22 cellular contexts compared by ENCODE assay signal in the genomic region with DNA sequence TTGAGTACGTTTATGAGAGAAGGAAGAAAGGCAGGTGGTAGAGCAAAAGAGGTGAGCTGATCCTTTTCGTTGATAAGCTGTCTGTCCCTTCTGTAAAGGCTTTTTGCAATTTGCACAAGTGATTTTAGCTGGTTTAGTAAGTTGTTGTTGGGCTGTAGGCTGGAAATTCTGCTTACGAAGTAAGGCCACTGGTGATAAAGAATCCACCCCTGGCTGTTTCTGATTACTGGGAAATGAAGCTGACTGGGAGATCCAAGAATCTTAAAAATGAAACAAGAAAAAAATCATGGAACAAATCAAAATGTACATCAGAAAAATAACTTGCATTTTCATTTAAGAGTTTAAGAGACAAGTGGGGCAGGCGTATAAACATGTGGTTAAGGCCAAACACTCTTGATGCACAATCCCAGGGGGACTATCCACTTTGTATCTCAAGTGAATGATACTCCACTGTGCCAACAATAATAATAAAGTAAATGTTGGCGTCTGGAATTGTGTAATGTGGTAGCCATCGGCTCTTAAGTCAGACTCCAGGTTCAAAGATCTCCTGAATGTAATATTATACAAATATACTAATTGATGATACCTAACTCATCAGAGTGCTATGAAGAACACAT. TPM values are rescaled to one million over a fixed set of nuclear protein-coding genes. Genes with fewer than 3 reads are reported as not detected.
DNase-seq lines count a peak whose midpoint lies in the region; ATAC-seq and TF ChIP-seq lines count a peak whose summit lies in the region.
"Had no signal": no experiment of that assay in that cellular context is flagged by ENCODE, and none has a peak within 500 bp of the region (broad histone marks: within the 10 kb centered on the region; RNA-seq: fewer than 3 reads in every experiment).

No MANE protein-coding gene starts in this region.

- ATAC-seq in left cardiac atrium (peak; percentile 59 to 74), aorta (ENCODE audit: low FRiP score) (peak; percentile 44), GM18519 (IDR thresholded peaks at IDR 0.05; ENCODE audit: low FRiP score, unreplicated experiment) (no peak)
- ATAC-seq: HCT116 had no signal

- H3K9me3 ChIP-seq in aorta (ENCODE audit: control insufficient read depth, low read length), result no peaks in the 10 kb centered on the region
- H3K9me3 ChIP-seq: Caco-2, sigmoid colon, thyroid gland had no signal

- CTCF ChIA-PET in GM10248 (lab: Yijun Ruan, JAX), result interaction anchor here (0.9 to 2.5 kb wide), 5 partner anchors 9 to 25 kb away, joined by 3 to 9 read pairs (median 3); partner anchors contain the start of gene ZMYM5

- WGBS in aorta, 2 donors, result 20 to 28% methylated on average over 6 of the region's 6 CpGs

- no peaks in the 10 kb centered on the region for H3K27me3 ChIP-seq in aorta (ENCODE audit: control insufficient read depth in 1 of 2, insufficient read depth in 2 of 2, low read length in 1 of 2)
- H3K27me3 ChIP-seq: sigmoid colon, thyroid gland had no signal

- H3K27me3 Mint-ChIP-seq in activated naive CD8-positive, alpha-beta T cell, result no peaks in the 10 kb centered on the region
- H3K27me3 Mint-ChIP-seq in activated naive CD8-positive, alpha-beta T cell treated with anti-CD3 and anti-CD28 coated beads for 36 hours, result no peaks in the 10 kb centered on the region
- H3K27me3 Mint-ChIP-seq: central memory CD8-positive, alpha-beta T cell; memory B cell had no signal

- peak overlapping the region; percentile 5 for H3K27ac Mint-ChIP-seq in activated naive CD8-positive, alpha-beta T cell
- H3K27ac Mint-ChIP-seq in activated naive CD8-positive, alpha-beta T cell treated with anti-CD3 and anti-CD28 coated beads for 36 hours, result no peak overlapping the region
- H3K27ac Mint-ChIP-seq: endodermal cell, memory B cell had no signal

- peaks cover 9% of the 10 kb centered on the region for H3K36me3 Mint-ChIP-seq in activated naive CD8-positive, alpha-beta T cell
- H3K36me3 Mint-ChIP-seq in activated naive CD8-positive, alpha-beta T cell treated with anti-CD3 and anti-CD28 coated beads for 36 hours, result peaks cover 19% of the 10 kb centered on the region

- peaks cover 0 to 6% of the 10 kb centered on the region in 2 donors for H3K36me3 ChIP-seq in aorta (ENCODE audit: control insufficient read depth in 1 of 2, insufficient read depth in 2 of 2, low read length in 1 of 2)

- H3K4me3 ChIP-seq in astrocyte of the cerebellum (ENCODE audit: low read depth, low read length), result no peak overlapping the region
- no peak overlapping the region for H3K4me3 ChIP-seq in aorta (ENCODE audit: low read length in 2 of 2)
- H3K4me3 ChIP-seq: sigmoid colon, thyroid gland had no signal

- POLR2A ChIA-PET in GM10248 (lab: Yijun Ruan, JAX), result no interaction called here

- H3K4me1 ChIP-seq in aorta (ENCODE audit: control insufficient read depth in 1 of 2, insufficient read depth in 2 of 2, low read length in 2 of 2), result peaks cover 0 to 7% of the 10 kb centered on the region in 2 donors
- H3K4me1 ChIP-seq: Caco-2 had no signal

- TF ChIP-seq CTCF in astrocyte of the cerebellum (IDR thresholded peaks at IDR 0.05; ENCODE audit: low read depth, low read length, missing control alignments) (no peak), GM10248 (IDR thresholded peaks at IDR 0.05; ENCODE audit: control extremely low read depth, extremely low read depth, low read depth, missing control alignments) (no peak)

- peaks cover 10% of the 10 kb centered on the region for H3K4me1 Mint-ChIP-seq in activated naive CD8-positive, alpha-beta T cell (ENCODE audit: low read depth)
- peaks cover 3% of the 10 kb centered on the region for H3K4me1 Mint-ChIP-seq in activated naive CD8-positive, alpha-beta T cell treated with anti-CD3 and anti-CD28 coated beads for 36 hours
- H3K4me1 Mint-ChIP-seq: central memory CD8-positive, alpha-beta T cell; endodermal cell; memory B cell had no signal

- DNase-seq in activated naive CD8-positive, alpha-beta T cell treated with anti-CD3 and anti-CD28 coated beads for 36 hours, result no peak
- DNase-seq in astrocyte of the cerebellum (ENCODE audit: low read depth) (peak; percentile 41), left cardiac atrium (no peak), aorta (no peak), NCI-H748 treated with DMSO at 0.1 percent for 48 hours (lab: John Stamatoyannopoulos, UW) (no peak), GM10248 (ENCODE audit: extremely low spot score) (no peak)
- DNase-seq: activated CD4-positive, alpha-beta T cell treated with anti-CD3 and anti-CD28 coated beads for 48 hours; activated naive CD4-positive, alpha-beta T cell treated with anti-CD3 and anti-CD28 coated beads, Interleukin-2, amount 50 U/mL, for 16 hours; Caco-2; endodermal cell; glutamatergic neuron; immature natural killer cell; NCI-H1105; NCI-H2227 treated with DMSO at 0.1 percent for 48 hours; sigmoid colon; stimulated activated CD4-positive, alpha-beta T cell treated with anti-CD3 and anti-CD28 coated beads, Interleukin-4, amount 100 ng/mL, for 1 hour; thyroid gland had no signal

- intact Hi-C loops in left cardiac atrium (cut with DNase I), result no loop called here
- intact Hi-C loops in aorta (cut with DNase I), result no loop called here

- in situ Hi-C loops in astrocyte of the cerebellum (cut with HindIII; ENCODE audit: low sequenced_read_pairs), result no loop called here

- H3K27ac ChIP-seq in aorta (ENCODE audit: low read depth in 1 of 2, low read length in 2 of 2), result no peak overlapping the region
- H3K27ac ChIP-seq: sigmoid colon had no signal

- no peak overlapping the region for H3K4me3 Mint-ChIP-seq in activated naive CD8-positive, alpha-beta T cell
- no peak overlapping the region for H3K4me3 Mint-ChIP-seq in activated naive CD8-positive, alpha-beta T cell treated with anti-CD3 and anti-CD28 coated beads for 36 hours
- H3K4me3 Mint-ChIP-seq: central memory CD8-positive, alpha-beta T cell; endodermal cell; immature natural killer cell; memory B cell had no signal

- H3K9me3 Mint-ChIP-seq in activated naive CD8-positive, alpha-beta T cell (ENCODE audit: low read depth), result no peaks in the 10 kb centered on the region
- no peaks in the 10 kb centered on the region for H3K9me3 Mint-ChIP-seq in activated naive CD8-positive, alpha-beta T cell treated with anti-CD3 and anti-CD28 coated beads for 36 hours
- H3K9me3 Mint-ChIP-seq: central memory CD8-positive, alpha-beta T cell; endodermal cell; immature natural killer cell; memory B cell had no signal

RNA-seq across cellular contexts. Expression of gene ZMYM5, which starts 24.6 kb away (rescaled TPM):
- 10 to 100 TPM; 11.0 to 13.7 TPM for total RNA-seq in activated naive CD8-positive, alpha-beta T cell treated with anti-CD3 and anti-CD28 coated beads for 36 hours
- 1 to 10 TPM; 6.4 to 8.7 TPM for total RNA-seq in left cardiac atrium
- total RNA-seq in aorta, result 10 to 100 TPM; 12.4 to 19.5 TPM
- polyA plus RNA-seq in aorta, result 10 to 100 TPM in 1 of 2 donors, 1 to 10 TPM in 1; 5.5 to 10.8 TPM

RNA-seq across cellular contexts. Expression of gene PSPC1, which starts 56.1 kb away (rescaled TPM):
- total RNA-seq in activated naive CD8-positive, alpha-beta T cell treated with anti-CD3 and anti-CD28 coated beads for 36 hours, result 10 to 100 TPM; 88.7 to 92.4 TPM
- total RNA-seq in left cardiac atrium, result 10 to 100 TPM; 21.8 to 27.1 TPM
- total RNA-seq in aorta, result 10 to 100 TPM; 44.9 to 61.3 TPM
- polyA plus RNA-seq in aorta, result 10 to 100 TPM; 17.7 to 29.7 TPM
